Comparison of ENCODE assay signal across 26 cellular contexts in the genomic region with DNA sequence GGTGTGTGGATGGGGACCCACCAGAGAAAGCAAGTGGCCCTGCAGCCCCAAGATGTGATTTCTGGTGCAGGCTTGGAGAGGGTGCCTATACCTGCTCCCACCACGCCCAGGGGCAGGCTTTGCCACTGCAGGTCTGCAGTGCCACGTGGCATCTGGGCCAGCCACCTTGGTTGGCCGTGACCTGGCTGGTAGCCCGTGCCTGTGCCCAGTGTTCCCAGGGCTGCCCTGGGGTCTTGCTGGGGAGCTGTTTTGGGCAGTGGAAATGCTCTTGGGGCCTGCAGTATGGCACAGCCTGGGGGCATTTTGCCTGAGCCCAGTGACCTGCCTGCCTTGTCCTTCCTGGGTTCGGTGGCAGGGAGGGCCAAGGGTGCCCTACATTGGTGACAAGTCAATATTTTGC.
"Had no signal": no experiment of that assay in that cellular context is flagged by ENCODE, and none has a peak within 500 bp of the region (broad histone marks: within the 10 kb centered on the region; RNA-seq: fewer than 3 reads in every experiment).

No MANE protein-coding gene starts in this region.

- DNase-seq: colonic mucosa; effector CD8-positive, alpha-beta T cell; endodermal cell; foreskin fibroblast; gastrocnemius medialis; head of caudate nucleus; left cardiac atrium; mesendoderm; midbrain; naive thymus-derived CD4-positive, alpha-beta T cell; nucleus accumbens; ovary; retina; stimulated activated CD4-positive, alpha-beta T cell treated with anti-CD3 and anti-CD28 coated beads, Interleukin-15, amount 100 ng/mL, for 24 hours; stimulated activated CD4-positive, alpha-beta T cell treated with anti-CD3 and anti-CD28 coated beads, Interleukin-2, amount 100 ng/mL, for 48 hours; stimulated activated naive B cell treated with anti-CD40 and anti-IgM and Interleukin-4, amounts not matched to agents 10 μg/mL and 1 μg/mL and 100 μg/mL, for 72 hours; transverse colon had no signal

- H3K36me3 ChIP-seq: colonic mucosa, gastrocnemius medialis, left lung, neural progenitor cell, ovary, transverse colon, vagina had no signal

- H3K4me1 Mint-ChIP-seq: endodermal cell; naive thymus-derived CD4-positive, alpha-beta T cell; nephron; neural progenitor cell; stimulated activated naive B cell treated with anti-CD40 and anti-IgM and Interleukin-4, amounts not matched to agents 10 μg/mL and 1 μg/mL and 100 μg/mL, for 72 hours had no signal

- H3K27me3 ChIP-seq: colonic mucosa, gastrocnemius medialis, left lung, neural progenitor cell, ovary, transverse colon, vagina had no signal

- H3K4me3 ChIP-seq: colonic mucosa, gastrocnemius medialis, left lung, neural progenitor cell, ovary, skin epidermis, transverse colon, vagina had no signal

- H3K27me3 Mint-ChIP-seq: dendritic cell treated with granulocyte-macrophage colony-stimulating factor and Interleukin-4, amounts not matched to agents 40 ng/mL and 50 ng/mL, for 4 days; naive thymus-derived CD4-positive, alpha-beta T cell; stimulated activated naive B cell treated with anti-CD40 and anti-IgM and Interleukin-4, amounts not matched to agents 10 μg/mL and 1 μg/mL and 100 μg/mL, for 72 hours; stimulated activated naive CD8-positive, alpha-beta T cell treated with anti-CD3 and anti-CD28 coated beads, Interleukin-15, Interleukin-2, amounts not matched to agents 100 ng/mL and 50 ng/mL, for 24 hours had no signal

- H3K4me1 ChIP-seq: colonic mucosa, gastrocnemius medialis, left lung, neural progenitor cell, transverse colon, vagina had no signal

- H3K4me3 Mint-ChIP-seq: dendritic cell treated with granulocyte-macrophage colony-stimulating factor and Interleukin-4, amounts not matched to agents 40 ng/mL and 50 ng/mL, for 4 days; endodermal cell; naive thymus-derived CD4-positive, alpha-beta T cell; nephron; neural progenitor cell; stimulated activated naive B cell treated with anti-CD40 and anti-IgM and Interleukin-4, amounts not matched to agents 10 μg/mL and 1 μg/mL and 100 μg/mL, for 72 hours; stimulated activated naive CD8-positive, alpha-beta T cell treated with anti-CD3 and anti-CD28 coated beads, Interleukin-15, Interleukin-2, amounts not matched to agents 100 ng/mL and 50 ng/mL, for 24 hours had no signal

- H3K27ac Mint-ChIP-seq: dendritic cell treated with granulocyte-macrophage colony-stimulating factor and Interleukin-4, amounts not matched to agents 40 ng/mL and 50 ng/mL, for 4 days; endodermal cell; naive thymus-derived CD4-positive, alpha-beta T cell; nephron; neural progenitor cell; stimulated activated naive B cell treated with anti-CD40 and anti-IgM and Interleukin-4, amounts not matched to agents 10 μg/mL and 1 μg/mL and 100 μg/mL, for 72 hours; stimulated activated naive CD8-positive, alpha-beta T cell treated with anti-CD3 and anti-CD28 coated beads, Interleukin-15, Interleukin-2, amounts not matched to agents 100 ng/mL and 50 ng/mL, for 24 hours had no signal

- H3K36me3 Mint-ChIP-seq: neural progenitor cell; stimulated activated naive B cell treated with anti-CD40 and anti-IgM and Interleukin-4, amounts not matched to agents 10 μg/mL and 1 μg/mL and 100 μg/mL, for 72 hours had no signal

- H3K9me3 ChIP-seq: colonic mucosa, gastrocnemius medialis, vagina had no signal

- H3K27ac ChIP-seq: colonic mucosa, epithelial cell of prostate, gastrocnemius medialis, left lung, neural progenitor cell, ovary, skin epidermis, transverse colon, vagina had no signal

- ATAC-seq: esophagus mucosa; gastrocnemius medialis; left cardiac atrium; left lung; naive thymus-derived CD4-positive, alpha-beta T cell; stimulated activated naive B cell treated with anti-CD40 and anti-IgM and Interleukin-4, amounts not matched to agents 10 μg/mL and 1 μg/mL and 100 μg/mL, for 72 hours had no signal

- H3K4me2 ChIP-seq: neural progenitor cell had no signal

- H2AFZ ChIP-seq: neural progenitor cell had no signal
